3 cellular contexts compared by ENCODE assay signal in the genomic region with DNA sequence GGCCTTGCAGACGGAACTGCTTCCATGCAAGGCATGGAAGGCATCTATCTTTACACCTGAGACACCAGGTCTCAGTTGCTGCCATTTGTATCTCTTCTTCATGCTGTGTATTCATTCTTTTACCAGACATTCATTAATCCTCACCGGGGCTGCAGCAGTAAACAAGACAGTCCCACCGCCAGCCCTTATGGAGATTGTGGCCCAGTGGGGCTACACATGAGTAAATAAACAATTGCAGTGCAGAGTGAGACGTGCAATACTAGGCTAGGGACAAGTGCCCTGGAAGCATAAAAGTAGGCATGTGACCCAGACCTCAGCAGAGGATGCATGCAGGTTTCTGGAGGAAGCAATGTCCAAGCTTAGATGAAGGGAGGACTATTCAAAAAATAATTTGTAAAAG.
TF ChIP-seq lines count a peak whose summit lies in the region.

No MANE protein-coding gene starts in this region.

TF ChIP-seq in WTC11, 78 proteins besides CTCF, POLR2A, EP300 and RAD21:
- TF ChIP-seq, protein P1, sequence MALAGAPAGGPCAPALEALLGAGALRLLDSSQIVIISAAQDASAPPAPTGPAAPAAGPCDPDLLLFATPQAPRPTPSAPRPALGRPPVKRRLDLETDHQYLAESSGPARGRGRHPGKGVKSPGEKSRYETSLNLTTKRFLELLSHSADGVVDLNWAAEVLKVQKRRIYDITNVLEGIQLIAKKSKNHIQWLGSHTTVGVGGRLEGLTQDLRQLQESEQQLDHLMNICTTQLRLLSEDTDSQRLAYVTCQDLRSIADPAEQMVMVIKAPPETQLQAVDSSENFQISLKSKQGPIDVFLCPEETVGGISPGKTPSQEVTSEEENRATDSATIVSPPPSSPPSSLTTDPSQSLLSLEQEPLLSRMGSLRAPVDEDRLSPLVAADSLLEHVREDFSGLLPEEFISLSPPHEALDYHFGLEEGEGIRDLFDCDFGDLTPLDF (CRISPR knock-in tag; IDR thresholded peaks at IDR 0.05) = no peak
- TF ChIP-seq TEAD1 (CRISPR knock-in tag; IDR thresholded peaks at IDR 0.05) = no peak
TF ChIP-seq in WTC11: peak in this region for 0.

TF ChIP-seq in H1, 55 proteins besides CTCF, POLR2A, EP300 and RAD21:
- TF ChIP-seq, protein P2, sequence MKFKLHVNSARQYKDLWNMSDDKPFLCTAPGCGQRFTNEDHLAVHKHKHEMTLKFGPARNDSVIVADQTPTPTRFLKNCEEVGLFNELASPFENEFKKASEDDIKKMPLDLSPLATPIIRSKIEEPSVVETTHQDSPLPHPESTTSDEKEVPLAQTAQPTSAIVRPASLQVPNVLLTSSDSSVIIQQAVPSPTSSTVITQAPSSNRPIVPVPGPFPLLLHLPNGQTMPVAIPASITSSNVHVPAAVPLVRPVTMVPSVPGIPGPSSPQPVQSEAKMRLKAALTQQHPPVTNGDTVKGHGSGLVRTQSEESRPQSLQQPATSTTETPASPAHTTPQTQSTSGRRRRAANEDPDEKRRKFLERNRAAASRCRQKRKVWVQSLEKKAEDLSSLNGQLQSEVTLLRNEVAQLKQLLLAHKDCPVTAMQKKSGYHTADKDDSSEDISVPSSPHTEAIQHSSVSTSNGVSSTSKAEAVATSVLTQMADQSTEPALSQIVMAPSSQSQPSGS (IDR thresholded peaks at IDR 0.05; ENCODE audit: low read length) = no peak
- TF ChIP-seq YY1 (IDR thresholded peaks at IDR 0.05; ENCODE audit: low read depth, low read length) (no peak), SP4 (IDR thresholded peaks at IDR 0.05; ENCODE audit: low read length) (no peak), KDM4A (IDR thresholded peaks at IDR 0.05; ENCODE audit: low read depth, low read length, severe bottlenecking) (no peak)
- TF ChIP-seq, protein P3, sequence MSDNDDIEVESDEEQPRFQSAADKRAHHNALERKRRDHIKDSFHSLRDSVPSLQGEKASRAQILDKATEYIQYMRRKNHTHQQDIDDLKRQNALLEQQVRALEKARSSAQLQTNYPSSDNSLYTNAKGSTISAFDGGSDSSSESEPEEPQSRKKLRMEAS (IDR thresholded peaks at IDR 0.05) = no peak

TF ChIP-seq in neural cell, 6 proteins besides CTCF, POLR2A, EP300 and RAD21:
- TF ChIP-seq MXI1 (conservative IDR thresholded peaks at IDR 0.05; ENCODE audit: poor library complexity, severe bottlenecking) = no peak
